In the genomic region with DNA sequence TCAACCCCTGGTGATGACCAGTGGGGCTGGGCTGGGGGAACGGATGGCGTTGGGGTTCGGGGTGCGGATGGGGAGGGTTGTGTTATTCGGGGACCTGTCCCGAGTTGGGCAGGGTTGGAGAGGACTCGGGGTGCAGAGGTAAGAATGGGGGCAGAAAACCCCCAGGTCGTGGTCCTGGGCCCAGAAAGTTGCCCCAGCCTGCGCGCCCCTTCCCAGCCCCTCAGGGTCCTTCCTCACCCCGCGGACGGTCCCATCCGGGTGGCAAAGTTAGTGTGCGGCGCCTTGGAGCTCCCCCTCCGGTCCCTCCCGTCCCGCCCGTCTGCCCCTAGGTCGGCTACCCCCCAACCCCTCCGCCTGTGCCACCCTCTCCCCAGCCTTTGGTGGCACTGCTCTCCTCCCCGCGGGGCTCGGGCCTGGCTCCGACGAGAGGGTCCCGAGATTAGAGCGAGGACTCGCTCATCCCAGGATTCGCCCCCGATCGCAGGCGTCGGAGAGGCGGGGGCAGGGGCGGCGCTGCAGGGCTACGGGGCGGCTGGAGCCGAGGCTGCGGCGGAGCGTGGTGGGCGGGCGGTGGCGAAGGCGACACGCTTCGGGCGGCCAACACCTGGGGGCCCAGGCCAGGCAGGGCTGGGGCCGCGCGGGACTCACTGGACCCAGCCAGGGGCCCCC, we compare ENCODE assay signal across 10 cellular contexts. TPM values are rescaled to one million over a fixed set of nuclear protein-coding genes. Genes with fewer than 3 reads are reported as not detected.
DNase-seq lines count a peak whose midpoint lies in the region; ATAC-seq and TF ChIP-seq lines count a peak whose summit lies in the region.
"Had no signal": no experiment of that assay in that cellular context is flagged by ENCODE, and none has a peak within 500 bp of the region (broad histone marks: within the 10 kb centered on the region; RNA-seq: fewer than 3 reads in every experiment).

No MANE protein-coding gene starts in this region.

- peak overlapping the region in 44 of 59 donors; percentile 4 to 84 (median 60) for H3K27ac ChIP-seq in dorsolateral prefrontal cortex
- H3K27ac ChIP-seq in prostate gland = no peak overlapping the region

- TF ChIP-seq CTCF in dorsolateral prefrontal cortex (IDR thresholded peaks at IDR 0.05 in 54 of 56, conservative IDR thresholded peaks at IDR 0.05 in 2 of 56; ENCODE audit: low read depth in 1 of 56, partially characterized antibody in 56 of 56) (peak in 1 of 56 donors; percentile 8), osteocyte (IDR thresholded peaks at IDR 0.05) (no peak), prostate gland (IDR thresholded peaks at IDR 0.05) (no peak)

- peaks cover 28% of the 10 kb centered on the region for H3K4me1 Mint-ChIP-seq in osteocyte (ENCODE audit: unreplicated experiment)

- H3K36me3 ChIP-seq in prostate gland = no peaks in the 10 kb centered on the region

- H3K27me3 ChIP-seq in dorsolateral prefrontal cortex (peaks cover 0 to 25% (median 9%) of the 10 kb centered on the region in 45 donors), prostate gland (replicated peaks; ENCODE audit: insufficient read depth) (peaks cover 20% of the 10 kb centered on the region)

- DNase-seq in NCI-H1694 treated with DMSO at 0.1 percent for 48 hours (lab: John Stamatoyannopoulos, UW) (peak; percentile 25), NCI-H1694 (lab: John Stamatoyannopoulos, UW) (no peak), NCI-H69 (lab: John Stamatoyannopoulos, UW) (peak; percentile 59), dorsolateral prefrontal cortex (peak in 1 of 10 donors; percentile 37), osteocyte (ENCODE audit: extremely low spot score, unreplicated experiment) (no peak), activated gamma-delta T cell (lab: John Stamatoyannopoulos, UW) (no peak), prostate gland (ENCODE audit: low spot score) (no peak)
- DNase-seq: SHP77 had no signal

- H3K27ac Mint-ChIP-seq in osteocyte (ENCODE audit: unreplicated experiment) = no peak overlapping the region

- WGBS in prostate gland = 5% methylated on average over 17 of the region's 54 CpGs

- ATAC-seq in HG02884 (IDR thresholded peaks at IDR 0.05; ENCODE audit: unreplicated experiment) = no peak
- ATAC-seq: K562 had no signal

- no peak for TF ChIP-seq POLR2A in prostate gland (IDR thresholded peaks at IDR 0.05)

- H3K27me3 Mint-ChIP-seq in osteocyte (ENCODE audit: unreplicated experiment) = peaks cover 9% of the 10 kb centered on the region

- no peaks in the 10 kb centered on the region for H3K9me3 Mint-ChIP-seq in osteocyte (ENCODE audit: unreplicated experiment)

- no peaks in the 10 kb centered on the region for H3K36me3 Mint-ChIP-seq in osteocyte (ENCODE audit: unreplicated experiment)

- H3K9me3 ChIP-seq in prostate gland = no peaks in the 10 kb centered on the region

- H3K4me3 ChIP-seq in dorsolateral prefrontal cortex (peak overlapping the region; percentile 28 to 73 (median 59)), prostate gland (no peak overlapping the region)

- intact Hi-C loops in dorsolateral prefrontal cortex (cut with DNase I) = loop anchor here (5.0 to 10.0 kb wide), 2 partner anchors 378 to 385 kb away; no protein-coding TSS in a partner anchor
- intact Hi-C loops in prostate gland (cut with DNase I) = loop anchor here (5.0 kb wide), 2 partner anchors 188 to 373 kb away; no protein-coding TSS in a partner anchor

- H3K4me3 Mint-ChIP-seq in osteocyte (ENCODE audit: unreplicated experiment) = peak overlapping the region; percentile 29

- no peaks in the 10 kb centered on the region for H3K4me1 ChIP-seq in prostate gland (replicated peaks)

RNA-seq across cellular contexts. Expression of a gene that starts 1.1 kb away (rescaled TPM):
- total RNA-seq in dorsolateral prefrontal cortex (100 to 1,000 TPM in 84 of 120 experiments, 10 to 100 TPM in 36; 25.5 to 227 (median 115) TPM), osteocyte (0.40 and 0.55 TPM in 2 replicates), prostate gland (1 to 10 TPM in 1 of 2 donors, under 1 TPM in 1; 0.14 to 4.1 TPM)

Comparison
In these comparisons a context has a peak if more than half of its experiments do, and no peak if none do; other contexts are left out.
1. DNase-seq: peak in NCI-H1694 treated with DMSO at 0.1 percent for 48 hours (single experiment) and NCI-H69 (single experiment); none in NCI-H1694 (single experiment), osteocyte (single experiment), activated gamma-delta T cell (single experiment) and prostate gland (single experiment).
2. H3K27ac ChIP-seq: peak in dorsolateral prefrontal cortex (44 of 59); none in prostate gland (0 of 2).
3. H3K4me3 ChIP-seq: peak in dorsolateral prefrontal cortex (59 of 59); none in prostate gland (0 of 2).
4. RNA of a gene that starts 1.1 kb away (total RNA-seq): 25.5 to 227 TPM in dorsolateral prefrontal cortex; 0.14 to 4.1 TPM in prostate gland and 0.40 to 0.55 TPM in osteocyte; every median in the first group is over 4 times any median in the second.